11 cellular contexts compared by ENCODE assay signal in the genomic region with DNA sequence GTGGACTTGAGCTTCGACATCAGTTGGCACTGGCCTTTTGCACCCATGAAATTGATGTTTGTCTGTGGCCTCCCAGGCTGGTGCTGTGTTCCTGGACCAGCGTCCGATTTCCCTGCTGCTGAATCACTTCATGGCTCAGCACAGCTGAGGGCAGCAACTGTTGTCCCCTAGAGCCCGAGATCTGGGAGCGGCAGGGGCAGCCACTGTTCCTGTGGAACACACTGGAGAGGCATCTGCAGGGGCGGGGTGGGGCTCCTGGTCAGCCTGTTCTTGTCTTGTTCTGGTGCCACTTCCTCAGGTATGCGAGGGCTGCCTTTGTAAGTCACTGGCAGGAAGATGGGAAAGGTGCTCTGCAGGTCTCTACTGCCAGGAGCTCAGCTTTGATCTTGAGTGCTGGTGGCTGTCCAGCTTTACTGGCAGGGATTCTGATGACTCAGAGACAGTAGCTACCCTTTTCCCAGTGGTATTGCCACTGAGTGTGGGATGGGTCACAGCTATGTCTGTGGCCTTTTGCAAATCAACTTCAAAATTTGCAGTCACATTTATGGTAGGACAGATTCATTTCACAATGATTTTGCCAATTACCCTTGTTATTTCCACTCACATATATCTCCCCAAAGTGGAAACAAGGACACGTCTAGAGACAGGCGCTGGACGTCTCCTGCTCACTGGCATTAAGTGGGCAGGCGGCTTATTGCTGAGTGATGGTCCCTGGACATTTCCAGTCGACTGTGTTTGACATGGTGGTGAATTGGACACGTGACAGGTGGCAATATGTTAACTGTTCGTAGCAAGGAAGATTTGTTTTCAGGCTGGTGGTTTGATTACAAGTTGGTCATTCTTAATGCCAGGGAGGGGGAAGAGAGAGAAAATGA. TPM values are rescaled to one million over a fixed set of nuclear protein-coding genes. Genes with fewer than 3 reads are reported as not detected.
DNase-seq lines count a peak whose midpoint lies in the region; ATAC-seq, FAIRE-seq and TF ChIP-seq lines count a peak whose summit lies in the region.
"Had no signal": no experiment of that assay in that cellular context is flagged by ENCODE, and none has a peak within 500 bp of the region (broad histone marks: within the 10 kb centered on the region; RNA-seq: fewer than 3 reads in every experiment).

No MANE protein-coding gene starts in this region.

- H3K79me2 ChIP-seq in HCT116 (ENCODE audit: insufficient read depth, low read length) (peaks cover 16% of the 10 kb centered on the region), H9 (ENCODE audit: insufficient read depth, low read length) (no peaks in the 10 kb centered on the region)

- no peak overlapping the region for H2BK20ac ChIP-seq in H9 (ENCODE audit: low read depth, low read length, poor library complexity, severe bottlenecking)

- no peak overlapping the region for H3K4ac ChIP-seq in H9 (ENCODE audit: low read depth, low read length)

- peaks cover 24% of the 10 kb centered on the region for H3K36me3 Mint-ChIP-seq in MCF 10A (ENCODE audit: insufficient read depth, unreplicated experiment)
- peaks cover 0 to 1% (median 0%) of the 10 kb centered on the region in 3 experiments; a peak in 2 of 7 replicates for H3K36me3 Mint-ChIP-seq in H9 (ENCODE audit: insufficient read depth in 1 of 3, low read depth in 3 of 3)

- H4K91ac ChIP-seq in H9 (ENCODE audit: insufficient read length, low read depth, low read length), result no peak overlapping the region

- no peak overlapping the region for H2AFZ ChIP-seq in HCT116 (ENCODE audit: low read depth, low read length, poor library complexity, severe bottlenecking)
- no peak overlapping the region for H2AFZ ChIP-seq in H9 (ENCODE audit: low read length)

- H4K5ac ChIP-seq in H9 (ENCODE audit: insufficient read length, low read depth, low read length), result no peak overlapping the region

- no peak for TF ChIP-seq POLR2A in HCT116 (IDR thresholded peaks at IDR 0.05; ENCODE audit: borderline replicate concordance, extremely low read depth, insufficient read depth, insufficient read length)

- POLR2A ChIA-PET in HCT116 (lab: Charles Lee), result interaction anchor here (0.9 to 1.7 kb wide), 2 partner anchors 16 to 152 kb away, joined by 5 read pairs; no protein-coding TSS in a partner anchor
- POLR2A ChIA-PET in MCF 10A (lab: Yijun Ruan, JAX), result interaction anchor here (0.7 kb wide), 3 partner anchors 12 to 23 kb away, joined by 3 to 4 read pairs (median 3); no protein-coding TSS in a partner anchor

- no peak overlapping the region for H2BK5ac ChIP-seq in H9 (ENCODE audit: insufficient read length, low read length)

- no peak overlapping the region for H3K23ac ChIP-seq in H9 (ENCODE audit: insufficient read length, low read depth, low read length)

- H2BK120ac ChIP-seq in H9 (ENCODE audit: low read depth, low read length, poor library complexity, severe bottlenecking), result no peak overlapping the region

- H2BK15ac ChIP-seq in H9 (ENCODE audit: low read depth, low read length), result no peak overlapping the region

- RAD21 ChIA-PET in HCT116 (lab: Charles Lee; ENCODE audit: low non-redundant PET in 1 of 2, low total read pairs in 2 of 2, uncharacterized antibody in 2 of 2, unreplicated experiment in 2 of 2), result interaction anchor here (0.6 to 1.2 kb wide), 3 partner anchors 35 to 38 kb away, joined by 3 to 5 read pairs (median 3); no protein-coding TSS in a partner anchor

- no peak overlapping the region for H3K56ac ChIP-seq in H9 (ENCODE audit: insufficient read length, low read depth, low read length)

- H3K36me3 ChIP-seq in HCT116 (ENCODE audit: control insufficient read depth in 1 of 2, insufficient read depth in 2 of 2, low read length in 2 of 2) (no peaks in the 10 kb centered on the region), lung (ENCODE audit: control insufficient read depth in 2 of 2, insufficient read depth in 2 of 2, low read length in 2 of 2) (peaks cover 0 to 5% of the 10 kb centered on the region in 2 donors)

- H3K27ac Mint-ChIP-seq in MCF 10A (ENCODE audit: low read depth, unreplicated experiment) (no peak overlapping the region), H9 (peak overlapping the region in 1 of 3 experiments; percentile 65; a peak in 1 of 7 replicates)
- H3K27ac Mint-ChIP-seq: activated CD8-positive, alpha-beta T cell treated with anti-CD3 and anti-CD28 coated beads for 36 hours; dendritic cell treated with granulocyte-macrophage colony-stimulating factor and Interleukin-4, amounts not matched to agents 40 ng/mL and 50 ng/mL, for 4 days had no signal

- 0 out of 2 replicates have a peak, but pooled peaks cover 3% of the 10 kb centered on the region for H4K20me1 ChIP-seq in HCT116 (ENCODE audit: insufficient read depth)
- no peaks in the 10 kb centered on the region for H4K20me1 ChIP-seq in H9 (ENCODE audit: control insufficient read depth, insufficient read depth, insufficient read length)

- no peak overlapping the region for H2BK12ac ChIP-seq in H9 (ENCODE audit: insufficient read length, low read depth, low read length)

- H3K4me3 Mint-ChIP-seq in MCF 10A (ENCODE audit: unreplicated experiment), result no peak overlapping the region
- no peak overlapping the region for H3K4me3 Mint-ChIP-seq in H9
- H3K4me3 Mint-ChIP-seq: activated CD8-positive, alpha-beta T cell treated with anti-CD3 and anti-CD28 coated beads for 36 hours; dendritic cell treated with granulocyte-macrophage colony-stimulating factor and Interleukin-4, amounts not matched to agents 40 ng/mL and 50 ng/mL, for 4 days had no signal

- H3K4me2 ChIP-seq in HCT116 (ENCODE audit: low read length), result peak overlapping the region; percentile 70
- no peak overlapping the region for H3K4me2 ChIP-seq in H9 (ENCODE audit: insufficient read depth, insufficient read length, low read length)

- H3K9me3 Mint-ChIP-seq in MCF 10A (ENCODE audit: unreplicated experiment), result no peaks in the 10 kb centered on the region
- peaks cover 0 to 2% of the 10 kb centered on the region in 2 experiments; a peak in 3 of 5 replicates for H3K9me3 Mint-ChIP-seq in H9
- H3K9me3 Mint-ChIP-seq: dendritic cell treated with granulocyte-macrophage colony-stimulating factor and Interleukin-4, amounts not matched to agents 40 ng/mL and 50 ng/mL, for 4 days had no signal

- H3K4me1 ChIP-seq in HCT116 (ENCODE audit: control insufficient read depth in 1 of 2, insufficient read depth in 2 of 2, low read length in 2 of 2), result peaks cover 46 to 66% of the 10 kb centered on the region in 2 experiments
- peaks cover 5 to 17% of the 10 kb centered on the region in 2 donors for H3K4me1 ChIP-seq in lung (ENCODE audit: control insufficient read depth in 2 of 2, insufficient read depth in 2 of 2, low read length in 2 of 2)
- no peaks in the 10 kb centered on the region for H3K4me1 ChIP-seq in H9 (ENCODE audit: insufficient read depth, low read length)

- H3K18ac ChIP-seq in H9 (ENCODE audit: insufficient read length, low read depth, low read length), result no peak overlapping the region

- peak overlapping the region; percentile 45 for H3K27ac ChIP-seq in HCT116 (ENCODE audit: low read depth, low read length)
- H3K27ac ChIP-seq in lung (ENCODE audit: low read depth in 1 of 2, low read length in 1 of 2), result peak overlapping the region in 1 of 2 donors; percentile 0
- H3K27ac ChIP-seq in H9 (ENCODE audit: insufficient read length, low read depth, low read length), result no peak overlapping the region

- TF ChIP-seq CTCF in HCT116 (IDR thresholded peaks at IDR 0.05 in 2 of 3, conservative IDR thresholded peaks at IDR 0.05 in 1 of 3; ENCODE audit: borderline replicate concordance in 1 of 3, insufficient read depth in 1 of 3, low read depth in 2 of 3, low read length in 2 of 3) (no peak), MCF 10A (IDR thresholded peaks at IDR 0.05; ENCODE audit: unreplicated experiment) (no peak), lung (IDR thresholded peaks at IDR 0.05; ENCODE audit: control extremely low read depth, extremely low read depth) (no peak), H9 (conservative IDR thresholded peaks at IDR 0.05) (no peak)

- no peaks in the 10 kb centered on the region for H3K23me2 ChIP-seq in H9 (ENCODE audit: insufficient read length, low read depth, low read length, poor library complexity, severe bottlenecking)

- H3K14ac ChIP-seq in H9 (ENCODE audit: insufficient read depth, low read length), result no peak overlapping the region

- H3K4me3 ChIP-seq in HCT116 (replicated peaks in 1 of 2; ENCODE audit: low read depth in 1 of 2, low read length in 2 of 2), result peak overlapping the region in 1 of 2 experiments; percentile 8; a peak in 1 of 4 replicates
- no peak overlapping the region for H3K4me3 ChIP-seq in lung

- ATAC-seq in HCT116 (peak; percentile 80), lung (ENCODE audit: insufficient read depth, low FRiP score) (peak; percentile 53), HG03139 (IDR thresholded peaks at IDR 0.05; ENCODE audit: unreplicated experiment) (no peak)

- no peak for FAIRE-seq in HTR-8/SVneo (lab: Jason Lieb, UNC)
- FAIRE-seq: G401.6 had no signal

- H3K9me3 ChIP-seq in HCT116 (ENCODE audit: control insufficient read depth in 1 of 2, insufficient read depth in 1 of 2, low read depth in 1 of 2, low read length in 2 of 2), result no peaks in the 10 kb centered on the region
- H3K9me3 ChIP-seq in lung (ENCODE audit: control insufficient read depth in 2 of 2, insufficient read depth in 1 of 2, low read length in 1 of 2), result no peaks in the 10 kb centered on the region
- H3K9me3 ChIP-seq in H9 (ENCODE audit: control insufficient read depth, low read depth, low read length), result no peaks in the 10 kb centered on the region

- H3K9me2 ChIP-seq in HCT116 (ENCODE audit: insufficient read depth), result no peaks in the 10 kb centered on the region

- H3K4me1 Mint-ChIP-seq in MCF 10A (ENCODE audit: insufficient read depth, unreplicated experiment) (peaks cover 27% of the 10 kb centered on the region), H9 (peaks cover 12 to 14% of the 10 kb centered on the region in 2 experiments)

- H3T11ph ChIP-seq in H9 (ENCODE audit: low read length), result no peak overlapping the region

- TF ChIP-seq RAD21 in HCT116 (IDR thresholded peaks at IDR 0.05; ENCODE audit: low read depth), result no peak

- CTCF ChIA-PET in HCT116 (lab: Charles Lee) (interaction anchor here (0.8 kb wide), 1 partner anchor 58 kb away, joined by 3 read pairs; no protein-coding TSS in a partner anchor), MCF 10A (lab: Yijun Ruan, JAX) (interaction anchor here (0.6 to 1.0 kb wide), 3 partner anchors 8 to 104 kb away, joined by 3 to 5 read pairs (median 3); no protein-coding TSS in a partner anchor)

- BruUV-seq in HCT116 (replicated peaks; lab: Mats Ljungman, UMichigan), result no TSS peak
- no TSS peak for BruUV-seq in MCF 10A (replicated peaks; lab: Mats Ljungman, UMichigan)

- 68 to 86% methylated on average over 14 of the region's 14 CpGs for WGBS in lung, 2 donors
- WGBS in H9 (ENCODE audit: extremely low coverage, insufficient read length, low lambda C conversion rate), result no CpG with 5 or more reads among the region's 14 CpGs

- H3K27me3 Mint-ChIP-seq in MCF 10A (ENCODE audit: insufficient read depth, unreplicated experiment), result no peaks in the 10 kb centered on the region
- H3K27me3 Mint-ChIP-seq in H9 (ENCODE audit: low read depth), result peaks cover under 1% of the 10 kb centered on the region; the same call in 1 of the 2 replicates
- H3K27me3 Mint-ChIP-seq: activated CD8-positive, alpha-beta T cell treated with anti-CD3 and anti-CD28 coated beads for 36 hours; dendritic cell treated with granulocyte-macrophage colony-stimulating factor and Interleukin-4, amounts not matched to agents 40 ng/mL and 50 ng/mL, for 4 days had no signal

- intact Hi-C loops in HCT116 (cut with micrococcal nuclease) (no loop called here), MCF 10A (cut with micrococcal nuclease) (no loop called here)

- no peak overlapping the region for H3K9ac ChIP-seq in HCT116 (ENCODE audit: low read length)
- H3K9ac ChIP-seq in H9 (ENCODE audit: extremely low read depth, insufficient read length, low read length), result no peak overlapping the region

- DNase-seq in AG20443 (ENCODE audit: low spot score) (peak; percentile 60), HCT116 (ENCODE audit: low read depth, low spot score) (peak; percentile 81), MCF 10A (ENCODE audit: unreplicated experiment) (peak; percentile 71), lung (ENCODE audit: low spot score) (peak; percentile 56), HTR-8/SVneo (ENCODE audit: insufficient read length, low spot score) (no peak), H9 (no peak), activated gamma-delta T cell treated with Interleukin-2 at 50 U/mL for 16 hours (no peak)

- no peak overlapping the region for H4K8ac ChIP-seq in H9 (replicated peaks; ENCODE audit: insufficient read length, low read depth, low read length)

- H3K27me3 ChIP-seq in HCT116 (ENCODE audit: insufficient read depth, low read length) (no peaks in the 10 kb centered on the region), lung (ENCODE audit: control insufficient read depth, insufficient read depth) (no peaks in the 10 kb centered on the region), H9 (ENCODE audit: insufficient read depth, low read length) (no peaks in the 10 kb centered on the region)

- no peaks in the 10 kb centered on the region for H3K79me1 ChIP-seq in H9 (ENCODE audit: insufficient read depth, low read depth, low read length, poor library complexity, severe bottlenecking)

- no peak overlapping the region for H2AK5ac ChIP-seq in H9 (ENCODE audit: insufficient read length, low read length)

RNA-seq across cellular contexts. Expression of a gene that starts 15.3 kb away (rescaled TPM):
- 54.1 TPM for total RNA-seq in HCT116 (2021; ENCODE audit: unreplicated experiment)
- 32.3 and 38.2 TPM in 2 replicates for polyA plus RNA-seq in HCT116 (2012)
- total RNA-seq in MCF 10A (2022), result 58.3 and 70.6 TPM in 2 replicates
- 100 to 1,000 TPM in 1 of 2 donors, 10 to 100 TPM in 1; 40.2 to 120 TPM for total RNA-seq in lung
- polyA plus RNA-seq in lung, result 10 to 100 TPM; 29.4 to 47.6 TPM
- 13.0 TPM in 2 replicates for total RNA-seq in H9 (2021)

Comparison
In these comparisons a context has a peak if more than half of its experiments do, and no peak if none do; other contexts are left out.
1. DNase-seq: peak in AG20443 (single experiment), HCT116 (single experiment), MCF 10A (single experiment) and lung (single experiment); none in HTR-8/SVneo (single experiment), H9 (single experiment) and activated gamma-delta T cell treated with Interleukin-2 at 50 U/mL for 16 hours (single experiment).